ENCODE assay signal across 8 cellular contexts in the genomic region with DNA sequence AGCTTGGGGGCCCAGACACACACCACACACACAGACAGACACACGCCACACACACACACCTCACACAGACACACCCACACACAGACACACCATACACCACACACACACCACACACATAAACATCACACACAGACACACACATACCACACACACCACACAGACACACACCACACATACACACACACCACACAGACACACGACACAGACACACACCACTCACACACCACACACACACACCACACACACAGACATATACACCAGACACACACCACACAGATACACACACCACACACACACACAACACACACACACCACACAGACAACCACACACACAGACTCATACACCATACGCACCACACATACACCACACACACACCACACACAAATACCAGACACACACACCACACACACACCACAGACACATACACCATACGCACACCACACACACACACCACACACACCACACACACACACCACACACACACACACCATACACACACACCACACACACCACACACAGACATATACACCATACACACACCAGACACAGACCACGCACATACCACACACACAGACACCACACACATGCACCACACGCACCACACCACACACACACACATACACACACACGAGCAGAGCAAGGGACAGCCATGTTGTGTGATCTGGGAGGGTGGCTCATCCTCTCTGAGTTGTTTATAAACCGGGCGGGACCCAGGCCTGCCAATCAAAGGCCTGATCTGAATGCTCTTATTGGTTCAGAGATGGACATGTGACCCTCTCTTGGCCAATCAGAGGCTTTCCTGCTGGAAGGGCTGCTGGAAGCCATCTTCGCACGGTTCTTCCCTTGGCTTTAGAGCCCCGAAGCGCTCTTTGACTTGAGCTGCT.
A peak's percentile ranks its signal among the peaks of the same experiment; 100 is the strongest.
DNase-seq lines count a peak whose midpoint lies in the region; ATAC-seq, FAIRE-seq and TF ChIP-seq lines count a peak whose summit lies in the region.

No MANE protein-coding gene starts in this region.

- WGBS in neuronal stem cell (ENCODE audit: extremely low coverage in 2 of 2, insufficient read length in 2 of 2, insufficient replicate concordance in 1 of 2), 2 donors = 100% methylated on average over 2 of the region's 13 CpGs; no CpG with 5 or more reads in 1 of the 2 donors

- H3K18ac ChIP-seq in neuronal stem cell (ENCODE audit: low read length) = peak overlapping the region; percentile 84

- peaks cover 14% of the 10 kb centered on the region for H3K27me3 ChIP-seq in NT2/D1 (ENCODE audit: insufficient read depth, insufficient read length)
- H3K27me3 ChIP-seq in adipocyte (replicated peaks; ENCODE audit: control insufficient read depth, insufficient read depth, low read length) = peaks cover 5% of the 10 kb centered on the region
- peaks cover 0 to 12% (median 12%) of the 10 kb centered on the region in 3 experiments for H3K27me3 ChIP-seq in neuronal stem cell (ENCODE audit: control insufficient read depth in 3 of 3, insufficient read depth in 3 of 3, low read depth in 1 of 3, low read length in 3 of 3)

- H3K9me3 ChIP-seq in NT2/D1 (ENCODE audit: insufficient read depth, low read length) (no peaks in the 10 kb centered on the region), adipocyte (ENCODE audit: control insufficient read depth, low read length) (no peaks in the 10 kb centered on the region), neuronal stem cell (replicated peaks in 1 of 2; ENCODE audit: control insufficient read depth in 2 of 2, insufficient read depth in 1 of 2, low read depth in 1 of 2, low read length in 2 of 2) (peaks cover 0 to 3% of the 10 kb centered on the region in 2 donors)

- H2BK12ac ChIP-seq in neuronal stem cell (ENCODE audit: low read length) = peak overlapping the region; percentile 4

- no peak overlapping the region for H3K27ac ChIP-seq in neuronal stem cell (replicated peaks; ENCODE audit: low read length)

- H4K8ac ChIP-seq in neuronal stem cell (ENCODE audit: low read depth, low read length) = peak overlapping the region; percentile 94

- peak overlapping the region; percentile 72 for H2BK15ac ChIP-seq in neuronal stem cell (ENCODE audit: low read length)

- peaks cover 24% of the 10 kb centered on the region for H3K4me1 ChIP-seq in NT2/D1 (ENCODE audit: insufficient read depth, insufficient read length)
- H3K4me1 ChIP-seq in adipocyte (ENCODE audit: control insufficient read depth, insufficient read depth, low read length) = peaks cover 3% of the 10 kb centered on the region
- peaks cover 0 to 5% of the 10 kb centered on the region in 2 donors for H3K4me1 ChIP-seq in neuronal stem cell (ENCODE audit: control insufficient read depth in 2 of 2, insufficient read depth in 1 of 2, low read depth in 1 of 2, low read length in 2 of 2)

- peaks cover 2% of the 10 kb centered on the region for H3K79me1 ChIP-seq in neuronal stem cell (ENCODE audit: low read depth, low read length)

- peak overlapping the region; percentile 53 for H3K23ac ChIP-seq in neuronal stem cell (ENCODE audit: low read depth, low read length, poor library complexity)

- DNase-seq in AG09319 (ENCODE audit: extremely low read depth, low read depth) (peak; percentile 40), GM12891 (ENCODE audit: insufficient read length, low spot score) (peak; percentile 87), NT2/D1 (ENCODE audit: low read depth, low spot score) (peak; percentile 89), adipocyte (ENCODE audit: low read depth) (peak; percentile 8), neuronal stem cell (ENCODE audit: low spot score) (no peak)
- no peak for DNase-seq in NK-92 treated with Interleukin-12 subunit alpha and Interleukin-12 subunit beta, amount 100 ng/mL, for 24 hours (lab: John Stamatoyannopoulos, UW)
- no peak for DNase-seq in activated CD8-positive, alpha-beta memory T cell treated with anti-CD3 and anti-CD28 coated beads for 24 hours

- H3K9ac ChIP-seq in NT2/D1 (ENCODE audit: insufficient read length, low read depth) = peak overlapping the region; percentile 90
- H3K9ac ChIP-seq in adipocyte (ENCODE audit: low read length) = no peak overlapping the region
- H3K9ac ChIP-seq in neuronal stem cell (ENCODE audit: low read depth, low read length, poor library complexity) = peak overlapping the region; percentile 64

- no peak overlapping the region for H3K14ac ChIP-seq in neuronal stem cell (ENCODE audit: low read length)

- H2AK5ac ChIP-seq in neuronal stem cell (ENCODE audit: low read depth, low read length) = peak overlapping the region; percentile 95

- H4K91ac ChIP-seq in neuronal stem cell (ENCODE audit: low read depth, low read length, poor library complexity) = peak overlapping the region; percentile 83

- ATAC-seq in HG03565 (IDR thresholded peaks at IDR 0.05; ENCODE audit: unreplicated experiment) = no peak

- H3K4ac ChIP-seq in neuronal stem cell (ENCODE audit: low read length) = no peak overlapping the region

- no peak for TF ChIP-seq CTCF in AG09319 (IDR thresholded peaks at IDR 0.05; ENCODE audit: low read depth, low read length)

- H3K36me3 ChIP-seq in NT2/D1 (ENCODE audit: insufficient read depth, insufficient read length, low read length) = no peaks in the 10 kb centered on the region
- H3K36me3 ChIP-seq in adipocyte (ENCODE audit: control insufficient read depth, insufficient read depth, low read length, severe bottlenecking) = no peaks in the 10 kb centered on the region
- H3K36me3 ChIP-seq in neuronal stem cell (replicated peaks in 1 of 2; ENCODE audit: control insufficient read depth in 2 of 2, insufficient read depth in 2 of 2, low read length in 2 of 2) = no peaks in the 10 kb centered on the region

- peak; percentile 72 for TF ChIP-seq POLR2A in GM12891 (IDR thresholded peaks at IDR 0.05; ENCODE audit: low read depth, low read length)

- H2BK5ac ChIP-seq in neuronal stem cell (ENCODE audit: low read length) = no peak overlapping the region

- H3K4me2 ChIP-seq in neuronal stem cell (ENCODE audit: insufficient read depth, low read length, poor library complexity, severe bottlenecking) = no peak overlapping the region

- peak overlapping the region; percentile 84 for H2AFZ ChIP-seq in neuronal stem cell (ENCODE audit: low read length)

- H3K4me3 ChIP-seq in NT2/D1 (ENCODE audit: insufficient read length, low read depth) (peak overlapping the region; percentile 79), adipocyte (ENCODE audit: low read length) (no peak overlapping the region), neuronal stem cell (ENCODE audit: low read length in 2 of 2) (peak overlapping the region in 1 of 2 donors; percentile 48)

- H2BK120ac ChIP-seq in neuronal stem cell (ENCODE audit: low read depth, low read length) = no peak overlapping the region

- FAIRE-seq in GM12891 (lab: Jason Lieb, UNC) = peak; percentile 98

TF ChIP-seq in GM12891, 5 proteins besides CTCF, POLR2A, EP300 and RAD21:
- peak; percentile 5; the same call in 1 of the 2 replicates for TF ChIP-seq POU2F2 (IDR thresholded peaks at IDR 0.05; ENCODE audit: low read depth, low read length)
- no peak for TF ChIP-seq PAX5 (IDR thresholded peaks at IDR 0.05; ENCODE audit: insufficient read depth, low read length, severe bottlenecking)
- peak; percentile 70; the same call in 1 of the 2 replicates for TF ChIP-seq POLR2AphosphoS5 (IDR thresholded peaks at IDR 0.05; ENCODE audit: low read depth, low read length)
- TF ChIP-seq SPI1 (IDR thresholded peaks at IDR 0.05; ENCODE audit: low read depth, low read length) = no peak
- TF ChIP-seq TAF1 (IDR thresholded peaks at IDR 0.05; ENCODE audit: low read depth, low read length) = peak; percentile 71

Comparison
In these comparisons a context has a peak if more than half of its experiments do, and no peak if none do; other contexts are left out.
1. DNase-seq: peak in AG09319 (single experiment), GM12891 (single experiment), NT2/D1 (single experiment) and adipocyte (single experiment); none in neuronal stem cell (single experiment), NK-92 treated with Interleukin-12 subunit alpha and Interleukin-12 subunit beta, amount 100 ng/mL, for 24 hours (single experiment) and activated CD8-positive, alpha-beta memory T cell treated with anti-CD3 and anti-CD28 coated beads for 24 hours (single experiment).